In genomic region chr21:45948576-45949141, GRCh38 we compare ENCODE assay signal across 1 cellular context.
A peak's percentile ranks its signal among the peaks of the same experiment; 100 is the strongest.
TF ChIP-seq lines count a peak whose summit lies in the region.

No MANE protein-coding gene starts in this region.

TF ChIP-seq in K562, 482 proteins besides CTCF, POLR2A, EP300 and RAD21 (continued from another document):
- TF ChIP-seq MGA (IDR thresholded peaks at IDR 0.05) (peak; percentile 97), CEBPG (CRISPR knock-in tag; IDR thresholded peaks at IDR 0.05) (peak; percentile 82), CEBPG (tag; conservative IDR thresholded peaks at IDR 0.05 in 1 of 2, IDR thresholded peaks at IDR 0.05 in 1 of 2) (peak in 1 of 2 experiments; percentile 41; a peak in 1 of 4 replicates), RNF2 (IDR thresholded peaks at IDR 0.05) (peak; percentile 11; the same call in 1 of the 2 replicates), ZFPM2 (CRISPR knock-in tag; IDR thresholded peaks at IDR 0.05) (0 out of 2 replicates have a peak, but pooled peaks have one; percentile 59), ARID1B (IDR thresholded peaks at IDR 0.05) (peak; percentile 16; the same call in 1 of the 2 replicates), NR2C2 (CRISPR knock-in tag; IDR thresholded peaks at IDR 0.05) (no peak), NR2C2 (tag; IDR thresholded peaks at IDR 0.05) (peak; percentile 45; the same call in 1 of the 2 replicates), CXXC5 (CRISPR knock-in tag; IDR thresholded peaks at IDR 0.05) (0 out of 2 replicates have a peak, but pooled peaks have one; percentile 38), ATF7 (IDR thresholded peaks at IDR 0.05) (peak; percentile 85), ZNF316 (IDR thresholded peaks at IDR 0.05) (peak; percentile 20; the same call in 1 of the 2 replicates), ZNF609 (CRISPR knock-in tag; IDR thresholded peaks at IDR 0.05; ENCODE audit: borderline replicate concordance) (no peak), TRIM24 (IDR thresholded peaks at IDR 0.05) (peak; percentile 46 to 63; a peak in 2 of 4 replicates), NRF1 (conservative IDR thresholded peaks at IDR 0.05 in 1 of 2, IDR thresholded peaks at IDR 0.05 in 1 of 2) (peak in 1 of 2 experiments; percentile 31; a peak in 1 of 4 replicates), ATF3 (IDR thresholded peaks at IDR 0.05) (peak; percentile 70), ATF3 (CRISPR knock-in tag; conservative IDR thresholded peaks at IDR 0.05) (no peak), ID3 (CRISPR knock-in tag; IDR thresholded peaks at IDR 0.05) (no peak), ID3 (tag; IDR thresholded peaks at IDR 0.05) (no peak), CREB3L1 (IDR thresholded peaks at IDR 0.05; ENCODE audit: borderline replicate concordance, low read depth) (peak; percentile 77; the same call in 1 of the 2 replicates), ZEB2 (IDR thresholded peaks at IDR 0.05) (peak; percentile 43; the same call in 1 of the 2 replicates), EZH2 (IDR thresholded peaks at IDR 0.05; ENCODE audit: borderline replicate concordance, low read depth, low read length) (0 out of 2 replicates have a peak, but pooled peaks have one; percentile 34)
